1 cellular context compared by ENCODE assay signal in genomic region chr2:136381722-136382633, GRCh38.
TF ChIP-seq lines count a peak whose summit lies in the region.

No MANE protein-coding gene starts in this region.

TF ChIP-seq in SK-N-SH, 30 proteins besides CTCF, POLR2A, EP300 and RAD21 (continued from another document):
- TF ChIP-seq REST (IDR thresholded peaks at IDR 0.05; ENCODE audit: low read depth, low read length) = no peak
- TF ChIP-seq FOSL2 (IDR thresholded peaks at IDR 0.05; ENCODE audit: borderline replicate concordance, low read depth) = no peak
- no peak for TF ChIP-seq CHD2 (IDR thresholded peaks at IDR 0.05; ENCODE audit: low read length, partially characterized antibody)
